21 cellular contexts compared by ENCODE assay signal in the genomic region with DNA sequence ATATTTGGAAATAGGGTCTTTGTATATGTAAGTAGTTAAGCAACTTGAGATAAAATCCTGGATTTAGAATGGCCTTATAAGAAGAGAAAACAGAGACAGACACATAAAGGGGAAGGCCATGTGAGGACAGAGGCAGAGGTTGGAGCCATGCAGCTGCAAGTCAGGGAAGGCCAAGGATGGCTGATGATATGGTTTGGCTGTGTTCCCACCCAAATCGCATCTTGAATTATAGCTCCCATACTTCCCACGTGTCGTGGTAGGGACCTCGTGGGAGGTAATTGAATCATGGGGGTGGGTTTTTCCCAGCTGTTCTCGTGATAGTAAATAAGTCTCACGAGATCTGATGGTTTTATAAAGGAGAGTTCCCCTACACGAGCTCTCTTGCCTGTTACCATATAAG.
"Had no signal": no experiment of that assay in that cellular context is flagged by ENCODE, and none has a peak within 500 bp of the region (broad histone marks: within the 10 kb centered on the region; RNA-seq: fewer than 3 reads in every experiment).

No MANE protein-coding gene starts in this region.

- H3K4me2 ChIP-seq: SK-N-SH had no signal

- H3K27ac ChIP-seq: adrenal gland, breast epithelium, WERI-Rb-1 had no signal

- FAIRE-seq: RCC 7860 had no signal

- ATAC-seq: activated CD4-positive, alpha-beta T cell treated with anti-CD3 and anti-CD28 coated beads for 36 hours; activated CD8-positive, alpha-beta T cell treated with anti-CD3 and anti-CD28 coated beads for 36 hours had no signal

- H3K27me3 ChIP-seq: adrenal gland, breast epithelium had no signal

- H3K36me3 ChIP-seq: adrenal gland, breast epithelium, WERI-Rb-1 had no signal

- H3K9me3 ChIP-seq: adrenal gland, SK-N-SH had no signal

- DNase-seq: activated CD4-positive, alpha-beta T cell treated with anti-CD3 and anti-CD28 coated beads for 36 hours; activated CD4-positive, alpha-beta T cell treated with anti-CD3 and anti-CD28 coated beads, Interleukin-2, amount 50 U/mL, for 1 hour; activated CD8-positive, alpha-beta memory T cell treated with anti-CD3 and anti-CD28 coated beads, Interleukin-2, amount 50 U/mL, for 4 hours; activated CD8-positive, alpha-beta T cell treated with anti-CD3 and anti-CD28 coated beads for 36 hours; activated naive CD4-positive, alpha-beta T cell treated with anti-CD3 and anti-CD28 coated beads, Interleukin-2, amount 50 U/mL, for 16 hours; activated naive CD8-positive, alpha-beta T cell treated with anti-CD3 and anti-CD28 coated beads, Interleukin-2, amount 10 ng/mL, durations not matched to agents 7 days and 5 days; adrenal gland; anterior cingulate cortex; caudate nucleus; MM.1S; NCI-H1105; NCI-H1436; NCI-H1694 treated with DMSO at 0.1 percent for 48 hours; NCI-H2029 treated with DMSO at 0.1 percent for 48 hours; NCI-H510A treated with DMSO at 0.1 percent for 48 hours; SHP77 treated with DMSO at 0.1 percent for 48 hours; SK-N-SH; T-helper 1 cell; WERI-Rb-1 had no signal

- H3K4me3 ChIP-seq: adrenal gland, breast epithelium had no signal

- H3K4me1 ChIP-seq: adrenal gland, breast epithelium had no signal

- H3K9ac ChIP-seq: SK-N-SH had no signal
